ENCODE assay signal across 1 cellular context in the genomic region with DNA sequence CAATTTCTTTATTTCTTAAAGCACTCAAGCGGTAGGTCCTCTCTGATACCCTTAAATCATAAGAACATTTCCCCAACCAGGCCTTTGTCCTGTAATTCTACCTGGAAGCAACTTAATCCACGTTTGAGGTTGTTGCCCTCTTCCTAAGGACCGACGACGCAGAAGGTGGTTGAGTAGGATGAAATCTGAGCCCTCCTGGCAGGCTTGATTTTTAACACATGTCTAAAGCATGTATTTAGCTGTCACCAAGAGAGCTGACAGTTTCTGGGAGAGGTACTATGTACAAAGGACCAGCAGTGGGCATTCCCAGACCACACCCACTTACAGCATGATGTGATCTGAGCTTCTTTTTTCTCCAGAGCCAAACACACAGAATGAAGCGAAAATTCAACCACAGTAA.
TF ChIP-seq lines count a peak whose summit lies in the region.

No MANE protein-coding gene starts in this region.

TF ChIP-seq in WTC11, 78 proteins besides CTCF, POLR2A, EP300 and RAD21 (continued from another document):
- TF ChIP-seq PRRX2 (CRISPR knock-in tag; IDR thresholded peaks at IDR 0.05) (no peak), ZNF121 (CRISPR knock-in tag; IDR thresholded peaks at IDR 0.05) (no peak), GRHL2 (CRISPR knock-in tag; IDR thresholded peaks at IDR 0.05; ENCODE audit: insufficient replicate concordance, severe bottlenecking) (no peak), SMAD4 (CRISPR knock-in tag; IDR thresholded peaks at IDR 0.05) (no peak)
